Comparison of ENCODE assay signal across 8 cellular contexts in genomic region chrX:56763556-56764152, GRCh38. TPM values are rescaled to one million over a fixed set of nuclear protein-coding genes. Genes with fewer than 3 reads are reported as not detected.
DNase-seq lines count a peak whose midpoint lies in the region; ATAC-seq and TF ChIP-seq lines count a peak whose summit lies in the region.

No MANE protein-coding gene starts in this region.

- DNase-seq in Ammon's horn (ENCODE audit: low spot score) (peak; percentile 80), right lobe of liver (peak; percentile 59 to 76 (median 71)), NCI-H2107 treated with DMSO at 0.1 percent for 48 hours (lab: John Stamatoyannopoulos, UW; ENCODE audit: unreplicated experiment) (no peak), NOMO-1 treated with dmso at 0.1 percent for 144 hours (lab: John Stamatoyannopoulos, UW; ENCODE audit: unreplicated experiment) (no peak), NCI-H774 (lab: John Stamatoyannopoulos, UW) (no peak)
- peak; percentile 67 for DNase-seq in activated T-helper 9 cell treated with anti-CD3 and anti-CD28 coated beads, Interleukin-2, amount 50 U/mL, for 16 hours (ENCODE audit: low read depth)

- intact Hi-C loops in right lobe of liver (cut with DNase I), result no loop called here

- no peaks in the 10 kb centered on the region for H3K27me3 ChIP-seq in right lobe of liver

- peak overlapping the region; percentile 54 to 61 (median 60) for H3K4me3 ChIP-seq in right lobe of liver

- H3K36me3 ChIP-seq in right lobe of liver, result no peaks in the 10 kb centered on the region

- no peaks in the 10 kb centered on the region for H3K9me3 ChIP-seq in right lobe of liver

- 20% methylated on average over 8 of the region's 11 CpGs for WGBS in right lobe of liver (ENCODE audit: insufficient coverage, low coverage, low lambda C conversion rate, missing lambda C conversion rate)

- H3K4me1 ChIP-seq in right lobe of liver, result peaks cover 0 to 15% (median 4%) of the 10 kb centered on the region in 4 donors

- peak overlapping the region; percentile 50 to 60 (median 51) for H3K27ac ChIP-seq in right lobe of liver

- peak; percentile 58 to 82 (median 59) for TF ChIP-seq CTCF in right lobe of liver (IDR thresholded peaks at IDR 0.05)

- ATAC-seq in HG02759 (IDR thresholded peaks at IDR 0.05; ENCODE audit: unreplicated experiment), result peak; percentile 46
- peak; percentile 45 to 72 (median 58) for ATAC-seq in right lobe of liver
- no peak for ATAC-seq in GM21381 (IDR thresholded peaks at IDR 0.05; ENCODE audit: unreplicated experiment)

- no peak for TF ChIP-seq POLR2A in right lobe of liver (IDR thresholded peaks at IDR 0.05)

RNA-seq across cellular contexts. Expression of gene NBDY, which starts 34.6 kb away (rescaled TPM):
- 1 to 10 TPM; 2.8 to 10.0 (median 5.4) TPM for total RNA-seq in right lobe of liver

Comparison
In these comparisons a context has a peak if more than half of its experiments do, and no peak if none do; other contexts are left out.
1. DNase-seq: peak in Ammon's horn (single experiment), activated T-helper 9 cell treated with anti-CD3 and anti-CD28 coated beads, Interleukin-2, amount 50 U/mL, for 16 hours (single experiment) and right lobe of liver (3 of 3); none in NCI-H2107 treated with DMSO at 0.1 percent for 48 hours (single experiment), NOMO-1 treated with dmso at 0.1 percent for 144 hours (single experiment) and NCI-H774 (single experiment).